ENCODE assay signal across 8 cellular contexts in genomic region chr4:23717528-23718248, GRCh38.
DNase-seq lines count a peak whose midpoint lies in the region; ATAC-seq and TF ChIP-seq lines count a peak whose summit lies in the region.
"Had no signal": no experiment of that assay in that cellular context is flagged by ENCODE, and none has a peak within 500 bp of the region (broad histone marks: within the 10 kb centered on the region; RNA-seq: fewer than 3 reads in every experiment).

No MANE protein-coding gene starts in this region.

- H3K4me3 Mint-ChIP-seq in mesothelial cell of epicardium: no peak overlapping the region
- H3K4me3 Mint-ChIP-seq: naive B cell had no signal

- no peaks in the 10 kb centered on the region for H3K4me1 Mint-ChIP-seq in mesothelial cell of epicardium
- H3K4me1 Mint-ChIP-seq: naive B cell had no signal

- no peaks in the 10 kb centered on the region for H3K4me1 ChIP-seq in body of pancreas
- H3K4me1 ChIP-seq in sigmoid colon: no peaks in the 10 kb centered on the region

- H3K9me3 Mint-ChIP-seq in mesothelial cell of epicardium: peaks cover 6% of the 10 kb centered on the region

- H3K27ac ChIP-seq in body of pancreas (no peak overlapping the region), sigmoid colon (no peak overlapping the region)

- peak; percentile 51 for TF ChIP-seq RAD21 in Ishikawa (IDR thresholded peaks at IDR 0.05; ENCODE audit: low read depth)

- no peak overlapping the region for H3K27ac Mint-ChIP-seq in mesothelial cell of epicardium

- H3K27me3 Mint-ChIP-seq in mesothelial cell of epicardium (ENCODE audit: low read depth): no peaks in the 10 kb centered on the region
- H3K27me3 Mint-ChIP-seq: naive B cell had no signal

- DNase-seq in GM03348 (ENCODE audit: low spot score) (peak; percentile 67), body of pancreas (peak in 1 of 4 donors; percentile 2), mesothelial cell of epicardium (ENCODE audit: low spot score in 2 of 2, unreplicated experiment in 2 of 2) (no peak), sigmoid colon (no peak)
- DNase-seq in activated CD4-positive, alpha-beta T cell treated with anti-CD3 and anti-CD28 coated beads, Interleukin-2, amount 50 U/mL, for 48 hours: no peak
- DNase-seq: naive B cell had no signal

- H3K4me3 ChIP-seq in body of pancreas (no peak overlapping the region), sigmoid colon (no peak overlapping the region)

- WGBS in body of pancreas, 2 donors: 63 to 67% methylated on average over 5 of the region's 5 CpGs
- 18 to 66% methylated on average over 5 of the region's 5 CpGs for WGBS in sigmoid colon, 2 donors

- no peaks in the 10 kb centered on the region for H3K36me3 ChIP-seq in body of pancreas (replicated peaks in 1 of 2; ENCODE audit: insufficient read depth in 1 of 2, low read depth in 2 of 2)
- no peaks in the 10 kb centered on the region for H3K36me3 ChIP-seq in sigmoid colon

- TF ChIP-seq CTCF in body of pancreas (IDR thresholded peaks at IDR 0.05) (peak in 6 of 7 experiments; percentile 23 to 41 (median 31)), mesothelial cell of epicardium (IDR thresholded peaks at IDR 0.05; ENCODE audit: unreplicated experiment) (peak; percentile 49), sigmoid colon (IDR thresholded peaks at IDR 0.05) (peak in 1 of 4 experiments; percentile 37)

- ATAC-seq in body of pancreas (peak; percentile 59), HG03457 (IDR thresholded peaks at IDR 0.05; ENCODE audit: unreplicated experiment) (no peak)

- H3K27me3 ChIP-seq in body of pancreas: no peaks in the 10 kb centered on the region
- H3K27me3 ChIP-seq in sigmoid colon: no peaks in the 10 kb centered on the region

- no peak for TF ChIP-seq EP300 in Ishikawa (IDR thresholded peaks at IDR 0.05; ENCODE audit: borderline replicate concordance)
- no peak for TF ChIP-seq EP300 in sigmoid colon (IDR thresholded peaks at IDR 0.05)

- TF ChIP-seq POLR2A in body of pancreas (IDR thresholded peaks at IDR 0.05) (no peak), sigmoid colon (IDR thresholded peaks at IDR 0.05) (no peak)

- no peaks in the 10 kb centered on the region for H3K9me3 ChIP-seq in body of pancreas
- no peaks in the 10 kb centered on the region for H3K9me3 ChIP-seq in sigmoid colon

- H3K36me3 Mint-ChIP-seq in mesothelial cell of epicardium: no peaks in the 10 kb centered on the region
- H3K36me3 Mint-ChIP-seq: naive B cell had no signal

- intact Hi-C loops in body of pancreas (cut with DNase I): no loop called here
- intact Hi-C loops in sigmoid colon (cut with DNase I): no loop called here

TF ChIP-seq in Ishikawa, 13 proteins besides CTCF, POLR2A, EP300 and RAD21:
- TF ChIP-seq MAX (IDR thresholded peaks at IDR 0.05) (no peak), YY1 (IDR thresholded peaks at IDR 0.05; ENCODE audit: low read depth) (peak; percentile 61; the same call in 1 of the 2 replicates)
